Comparison of ENCODE assay signal across 13 cellular contexts in the genomic region with DNA sequence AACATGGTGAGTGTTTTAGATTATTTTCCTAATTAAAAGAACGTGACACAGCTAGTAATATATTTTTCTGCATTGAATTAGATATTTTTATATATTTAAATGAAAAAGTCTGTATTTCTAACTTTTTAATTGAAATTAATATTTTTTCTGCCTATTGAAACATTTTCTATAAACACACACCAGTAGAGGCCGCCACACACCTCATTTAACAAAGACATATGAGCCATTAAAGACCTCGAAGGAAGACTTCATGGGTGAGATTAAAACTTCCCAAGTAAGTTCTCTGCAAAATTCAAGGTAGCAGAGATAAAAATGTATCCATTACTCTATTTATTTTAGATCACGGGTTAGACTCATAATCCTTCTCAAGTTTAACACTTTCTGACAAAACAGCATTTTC. TPM values are rescaled to one million over a fixed set of nuclear protein-coding genes. Genes with fewer than 3 reads are reported as not detected.
A peak's percentile ranks its signal among the peaks of the same experiment; 100 is the strongest.
DNase-seq lines count a peak whose midpoint lies in the region; ATAC-seq, FAIRE-seq and TF ChIP-seq lines count a peak whose summit lies in the region.
"Had no signal": no experiment of that assay in that cellular context is flagged by ENCODE, and none has a peak within 500 bp of the region (broad histone marks: within the 10 kb centered on the region; RNA-seq: fewer than 3 reads in every experiment).

No MANE protein-coding gene starts in this region.

- FAIRE-seq in pancreas (lab: Jason Lieb, UNC), result peak; percentile 76
- FAIRE-seq: GM12891 had no signal

- intact Hi-C loops in pancreas (cut with DNase I), result loop anchor here in 1 of 3 donors (10.0 kb wide), 1 partner anchor 369 kb away; no protein-coding TSS in a partner anchor
- intact Hi-C loops in activated CD4-positive, alpha-beta T cell treated with anti-CD3 and anti-CD28 coated beads, Interleukin-2, amount 10 ng/mL, durations not matched to agents 24 days and 14 days (cut with micrococcal nuclease), result no loop called here

- WGBS in pancreas, 2 donors, result 2% methylated on average over 4 of the region's 4 CpGs

- no peak overlapping the region for H3K27ac Mint-ChIP-seq in activated CD4-positive, alpha-beta T cell treated with anti-CD3 and anti-CD28 coated beads, Interleukin-2, amount 10 ng/mL, durations not matched to agents 24 days and 14 days

- TF ChIP-seq CTCF in NB4 (IDR thresholded peaks at IDR 0.05; ENCODE audit: low read depth, low read length) (no peak), choroid plexus epithelial cell (conservative IDR thresholded peaks at IDR 0.05; ENCODE audit: low read depth, low read length) (no peak), pancreas (IDR thresholded peaks at IDR 0.05) (peak in 1 of 4 donors; percentile 11)

- H3K4me3 ChIP-seq in NB4 (ENCODE audit: low read depth, low read length) (no peak overlapping the region), choroid plexus epithelial cell (ENCODE audit: low read depth, low read length) (no peak overlapping the region), pancreas (no peak overlapping the region)

- H3K4me3 Mint-ChIP-seq in activated CD4-positive, alpha-beta T cell treated with anti-CD3 and anti-CD28 coated beads, Interleukin-2, amount 10 ng/mL, durations not matched to agents 24 days and 14 days, result no peak overlapping the region

- H3K27me3 ChIP-seq in pancreas, result peaks cover 0 to 8% (median 0%) of the 10 kb centered on the region in 4 donors

- no peaks in the 10 kb centered on the region for H3K4me1 Mint-ChIP-seq in activated CD4-positive, alpha-beta T cell treated with anti-CD3 and anti-CD28 coated beads, Interleukin-2, amount 10 ng/mL, durations not matched to agents 24 days and 14 days

- DNase-seq in NCI-H1417 (lab: John Stamatoyannopoulos, UW) (peak in 2 of 3 experiments; percentile 15 to 24), NCI-H1417 treated with DMSO at 0.1 percent for 48 hours (lab: John Stamatoyannopoulos, UW) (no peak), NB4 (ENCODE audit: low read depth) (peak; percentile 28), choroid plexus epithelial cell (ENCODE audit: low read depth) (peak; percentile 4), pancreas (peak in 1 of 6 donors; percentile 23), cerebellar nuclear complex (lab: John Stamatoyannopoulos, UW) (no peak), GM19240 (ENCODE audit: insufficient read length, low spot score) (no peak)
- no peak for DNase-seq in activated CD4-positive, alpha-beta T cell treated with anti-CD3 and anti-CD28 coated beads, Interleukin-2, amount 10 ng/mL, durations not matched to agents 24 days and 14 days
- DNase-seq: activated effector memory CD4-positive, alpha-beta T cell treated with Interleukin-2 at 50 U/mL for 16 hours; NCI-H510A; stimulated activated naive CD4-positive, alpha-beta T cell had no signal

- no peak overlapping the region for H3K27ac ChIP-seq in pancreas
- H3K27ac ChIP-seq: HL-60 had no signal

- no peak for ATAC-seq in pancreas

- peaks cover 5% of the 10 kb centered on the region for H3K27me3 Mint-ChIP-seq in activated CD4-positive, alpha-beta T cell treated with anti-CD3 and anti-CD28 coated beads, Interleukin-2, amount 10 ng/mL, durations not matched to agents 24 days and 14 days

- H3K9me3 Mint-ChIP-seq in activated CD4-positive, alpha-beta T cell treated with anti-CD3 and anti-CD28 coated beads, Interleukin-2, amount 10 ng/mL, durations not matched to agents 24 days and 14 days, result no peaks in the 10 kb centered on the region

- no peaks in the 10 kb centered on the region for H3K36me3 ChIP-seq in pancreas

- H3K9me3 ChIP-seq in pancreas, result no peaks in the 10 kb centered on the region

- TF ChIP-seq POLR2A in NB4 (IDR thresholded peaks at IDR 0.05; ENCODE audit: extremely low read depth, insufficient read length), result no peak

- H3K36me3 Mint-ChIP-seq in activated CD4-positive, alpha-beta T cell treated with anti-CD3 and anti-CD28 coated beads, Interleukin-2, amount 10 ng/mL, durations not matched to agents 24 days and 14 days (ENCODE audit: low read depth), result no peaks in the 10 kb centered on the region

- no peaks in the 10 kb centered on the region for H3K4me1 ChIP-seq in pancreas

RNA-seq across cellular contexts. Expression of gene SLITRK2, which starts 8.3 kb away (rescaled TPM):
- total RNA-seq in pancreas, result under 1 TPM; 0.03 to 0.67 (median 0.33) TPM
- polyA plus RNA-seq in pancreas, result under 1 TPM; 0.19 to 0.30 TPM
- total RNA-seq in activated CD4-positive, alpha-beta T cell treated with anti-CD3 and anti-CD28 coated beads, Interleukin-2, amount 10 ng/mL, durations not matched to agents 24 days and 14 days, result not detected in 2 replicates

Comparison
In these comparisons a context has a peak if more than half of its experiments do, and no peak if none do; other contexts are left out.
1. DNase-seq: peak in NCI-H1417 (2 of 3), NB4 (single experiment) and choroid plexus epithelial cell (single experiment); none in NCI-H1417 treated with DMSO at 0.1 percent for 48 hours (single experiment), cerebellar nuclear complex (0 of 2), activated CD4-positive, alpha-beta T cell treated with anti-CD3 and anti-CD28 coated beads, Interleukin-2, amount 10 ng/mL, durations not matched to agents 24 days and 14 days (single experiment) and GM19240 (single experiment).